ENCODE assay signal across 21 cellular contexts in the genomic region with DNA sequence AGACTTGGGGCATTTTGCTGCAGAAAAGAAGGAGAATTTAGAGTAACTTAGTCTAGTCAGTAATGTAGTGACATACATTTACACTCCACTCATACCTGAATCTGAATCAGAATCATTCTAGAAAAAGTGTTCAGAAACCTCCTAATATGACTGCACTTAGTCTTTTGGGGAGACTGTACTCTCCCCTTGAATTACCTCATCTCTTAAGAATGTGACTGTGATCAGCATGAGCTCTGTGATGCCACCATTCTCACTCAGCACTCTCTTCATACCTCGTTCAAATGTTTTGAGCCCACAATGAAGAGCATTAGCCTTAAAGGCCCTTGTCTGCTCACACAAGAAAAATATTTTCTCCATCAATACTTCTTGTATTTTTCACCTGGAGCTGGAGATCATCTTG.
"Had no signal": no experiment of that assay in that cellular context is flagged by ENCODE, and none has a peak within 500 bp of the region (broad histone marks: within the 10 kb centered on the region; RNA-seq: fewer than 3 reads in every experiment).

No MANE protein-coding gene starts in this region.

- DNase-seq: KBM-7, MV-4-11, NCI-H1048, NCI-H1105, NCI-H1417, NCI-H1436 treated with DMSO at 0.1 percent for 48 hours, NCI-H1694, NCI-H1930, NCI-H2081, NCI-H2171, NCI-H226, NCI-H446, NCI-H510A, NCI-H524 treated with DMSO at 0.1 percent for 48 hours, NCI-H69, NCI-H774, PC-3, SHP77 had no signal

- H3K27ac ChIP-seq: RWPE1 had no signal

- ATAC-seq: Panc1, PC-3, SK-N-SH treated with all-trans-retinoic acid at 6 μM for 48 hours had no signal
